15 cellular contexts compared by ENCODE assay signal in genomic region chr3:174951498-174951897, GRCh38.
"Had no signal": no experiment of that assay in that cellular context is flagged by ENCODE, and none has a peak within 500 bp of the region (broad histone marks: within the 10 kb centered on the region; RNA-seq: fewer than 3 reads in every experiment).

No MANE protein-coding gene starts in this region.

- H3K4me3 Mint-ChIP-seq: activated T-helper 17 cell treated with anti-CD3 and anti-CD28 coated beads, Interleukin-2, amount 50 U/mL, for 72 hours; natural killer cell treated with Interleukin-12 subunit alpha and Interleukin-12 subunit beta and Interleukin-15 and Interleukin-18, amount 100 ng/mL, for 72 hours; stimulated activated naive B cell treated with anti-CD40 and anti-IgM and Interleukin-4, amounts not matched to agents 10 μg/mL and 1 μg/mL and 100 μg/mL, for 72 hours had no signal

- H3K27ac ChIP-seq: tibial artery had no signal

- H3K9me3 ChIP-seq: tibial artery had no signal

- H3K27me3 ChIP-seq: tibial artery had no signal

- ATAC-seq: activated CD4-positive, CD25-positive, alpha-beta regulatory T cell treated with anti-CD3 and anti-CD28 coated beads, Interleukin-2, amount 50 U/mL, for 24 hours; activated T-helper 17 cell treated with anti-CD3 and anti-CD28 coated beads, Interleukin-2, amount 50 U/mL, for 72 hours; esophagus mucosa; left ventricle myocardium superior; natural killer cell treated with Interleukin-12 subunit alpha and Interleukin-12 subunit beta and Interleukin-15 and Interleukin-18, amount 100 ng/mL, for 72 hours; stimulated activated naive B cell treated with anti-CD40 and anti-IgM and Interleukin-4, amounts not matched to agents 10 μg/mL and 1 μg/mL and 100 μg/mL, for 72 hours had no signal

- H3K4me3 ChIP-seq: tibial artery had no signal

- FAIRE-seq: urothelium cell line had no signal

- H3K36me3 Mint-ChIP-seq: natural killer cell treated with Interleukin-12 subunit alpha and Interleukin-12 subunit beta and Interleukin-15 and Interleukin-18, amount 100 ng/mL, for 72 hours; stimulated activated naive B cell treated with anti-CD40 and anti-IgM and Interleukin-4, amounts not matched to agents 10 μg/mL and 1 μg/mL and 100 μg/mL, for 72 hours had no signal

- H3K27ac Mint-ChIP-seq: activated T-helper 17 cell treated with anti-CD3 and anti-CD28 coated beads, Interleukin-2, amount 50 U/mL, for 72 hours; natural killer cell treated with Interleukin-12 subunit alpha and Interleukin-12 subunit beta and Interleukin-15 and Interleukin-18, amount 100 ng/mL, for 72 hours; stimulated activated naive B cell treated with anti-CD40 and anti-IgM and Interleukin-4, amounts not matched to agents 10 μg/mL and 1 μg/mL and 100 μg/mL, for 72 hours had no signal

- H3K4me1 Mint-ChIP-seq: activated T-helper 17 cell treated with anti-CD3 and anti-CD28 coated beads, Interleukin-2, amount 50 U/mL, for 72 hours; stimulated activated naive B cell treated with anti-CD40 and anti-IgM and Interleukin-4, amounts not matched to agents 10 μg/mL and 1 μg/mL and 100 μg/mL, for 72 hours had no signal

- H3K9me3 Mint-ChIP-seq: stimulated activated naive B cell treated with anti-CD40 and anti-IgM and Interleukin-4, amounts not matched to agents 10 μg/mL and 1 μg/mL and 100 μg/mL, for 72 hours had no signal

- H3K27me3 Mint-ChIP-seq: activated T-helper 17 cell treated with anti-CD3 and anti-CD28 coated beads, Interleukin-2, amount 50 U/mL, for 72 hours; natural killer cell treated with Interleukin-12 subunit alpha and Interleukin-12 subunit beta and Interleukin-15 and Interleukin-18, amount 100 ng/mL, for 72 hours; stimulated activated naive B cell treated with anti-CD40 and anti-IgM and Interleukin-4, amounts not matched to agents 10 μg/mL and 1 μg/mL and 100 μg/mL, for 72 hours had no signal

- H3K36me3 ChIP-seq: tibial artery had no signal

- DNase-seq: activated CD4-positive, alpha-beta T cell treated with anti-CD3 and anti-CD28 coated beads, Interleukin-2, amount 50 U/mL, for 4 hours; activated naive CD4-positive, alpha-beta T cell treated with Interleukin-2 at 50 U/mL for 16 hours; aorta; hippocampal formation; left ventricle myocardium superior; stimulated activated CD4-positive, alpha-beta T cell treated with anti-CD3 and anti-CD28 coated beads, Interleukin-15, amount 100 ng/mL, for 24 hours; stimulated activated CD4-positive, alpha-beta T cell treated with anti-CD3 and anti-CD28 coated beads, Interleukin-4, amount 100 ng/mL, for 1 hour; stimulated activated naive B cell treated with anti-CD40 and anti-IgM and Interleukin-4, amounts not matched to agents 10 μg/mL and 1 μg/mL and 100 μg/mL, for 72 hours; T1000; tibial artery had no signal
